23 cellular contexts compared by ENCODE assay signal in the genomic region with DNA sequence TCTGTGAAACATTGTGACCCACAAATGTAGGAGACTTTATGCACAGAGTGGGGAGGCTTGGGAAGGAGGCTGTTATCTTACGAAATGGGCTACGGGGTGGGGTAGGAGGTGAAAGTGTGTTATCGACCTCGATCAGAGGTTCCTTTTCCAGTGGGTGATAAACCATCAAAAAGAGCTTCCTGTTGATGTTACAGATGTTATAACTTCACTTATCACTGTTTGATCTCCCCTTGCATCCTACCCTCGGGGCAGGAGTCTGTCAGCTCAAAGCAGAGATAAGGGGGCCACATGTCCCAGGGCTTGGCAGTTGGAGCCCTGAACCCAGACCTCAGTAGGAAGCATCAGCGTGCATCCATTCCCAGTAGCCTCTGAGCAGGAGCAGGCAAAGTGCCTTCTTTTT. TPM values are rescaled to one million over a fixed set of nuclear protein-coding genes. Genes with fewer than 3 reads are reported as not detected.
DNase-seq lines count a peak whose midpoint lies in the region; ATAC-seq, FAIRE-seq and TF ChIP-seq lines count a peak whose summit lies in the region.
"Had no signal": no experiment of that assay in that cellular context is flagged by ENCODE, and none has a peak within 500 bp of the region (broad histone marks: within the 10 kb centered on the region; RNA-seq: fewer than 3 reads in every experiment).

No MANE protein-coding gene starts in this region.

- H3K4me3 Mint-ChIP-seq in activated CD4-positive, alpha-beta T cell treated with anti-CD3 and anti-CD28 coated beads, Interleukin-2, amount 10 ng/mL, durations not matched to agents 7 days and 5 days: peak overlapping the region; percentile 17
- H3K4me3 Mint-ChIP-seq in activated CD4-positive, alpha-beta T cell treated with anti-CD3 and anti-CD28 coated beads for 36 hours: no peak overlapping the region
- peak overlapping the region; percentile 26 for H3K4me3 Mint-ChIP-seq in T-helper 17 cell
- peak overlapping the region in 9 of 10 donors; percentile 8 to 52 (median 43) for H3K4me3 Mint-ChIP-seq in naive thymus-derived CD4-positive, alpha-beta T cell

- H3K9me3 ChIP-seq in T-helper 17 cell (ENCODE audit: control insufficient read depth, low read length, poor library complexity, severe bottlenecking) (no peaks in the 10 kb centered on the region), kidney (ENCODE audit: control insufficient read depth in 1 of 2, low read length in 2 of 2) (no peaks in the 10 kb centered on the region)
- H3K9me3 ChIP-seq in naive thymus-derived CD4-positive, alpha-beta T cell (ENCODE audit: control insufficient read depth in 2 of 3, low read length in 3 of 3): no peaks in the 10 kb centered on the region
- H3K9me3 ChIP-seq: breast epithelium, heart right ventricle, left lung, suprapubic skin had no signal

- peaks cover 33% of the 10 kb centered on the region for H3K27me3 Mint-ChIP-seq in activated CD4-positive, alpha-beta T cell treated with anti-CD3 and anti-CD28 coated beads, Interleukin-2, amount 10 ng/mL, durations not matched to agents 7 days and 5 days
- H3K27me3 Mint-ChIP-seq in activated CD4-positive, alpha-beta T cell treated with anti-CD3 and anti-CD28 coated beads for 36 hours: no peaks in the 10 kb centered on the region
- no peaks in the 10 kb centered on the region for H3K27me3 Mint-ChIP-seq in T-helper 17 cell
- peaks cover 0 to 53% (median 0%) of the 10 kb centered on the region in 5 donors for H3K27me3 Mint-ChIP-seq in naive thymus-derived CD4-positive, alpha-beta T cell

- intact Hi-C loops in activated CD4-positive, alpha-beta T cell treated with anti-CD3 and anti-CD28 coated beads for 36 hours (cut with DNase I, micrococcal nuclease): no loop called here
- intact Hi-C loops in naive thymus-derived CD4-positive, alpha-beta T cell (cut with micrococcal nuclease): no loop called here
- intact Hi-C loops in kidney (cut with DNase I): no loop called here

- H3K4me1 ChIP-seq in naive thymus-derived CD4-positive, alpha-beta T cell (ENCODE audit: control insufficient read depth in 2 of 2, insufficient read depth in 2 of 2, low read length in 2 of 2): peaks cover 11% of the 10 kb centered on the region in 2 donors
- no peaks in the 10 kb centered on the region for H3K4me1 ChIP-seq in kidney (ENCODE audit: control insufficient read depth in 1 of 2, insufficient read depth in 1 of 2, low read depth in 1 of 2, low read length in 2 of 2)
- H3K4me1 ChIP-seq: breast epithelium, left lung had no signal

- H3K4me3 ChIP-seq in naive thymus-derived CD4-positive, alpha-beta T cell (ENCODE audit: low read length): no peak overlapping the region
- H3K4me3 ChIP-seq in kidney (ENCODE audit: low read length in 2 of 2): no peak overlapping the region
- H3K4me3 ChIP-seq: breast epithelium, heart right ventricle, left lung, suprapubic skin had no signal

- H3K27me3 ChIP-seq in naive thymus-derived CD4-positive, alpha-beta T cell (ENCODE audit: control insufficient read depth in 2 of 2, insufficient read depth in 2 of 2, low read length in 2 of 2): no peaks in the 10 kb centered on the region
- H3K27me3 ChIP-seq: breast epithelium, left lung, suprapubic skin had no signal

- H3K4me1 Mint-ChIP-seq in activated CD4-positive, alpha-beta T cell treated with anti-CD3 and anti-CD28 coated beads, Interleukin-2, amount 10 ng/mL, durations not matched to agents 7 days and 5 days: peaks cover 29% of the 10 kb centered on the region
- peaks cover 17% of the 10 kb centered on the region for H3K4me1 Mint-ChIP-seq in activated CD4-positive, alpha-beta T cell treated with anti-CD3 and anti-CD28 coated beads for 36 hours
- peaks cover 34% of the 10 kb centered on the region for H3K4me1 Mint-ChIP-seq in T-helper 17 cell
- H3K4me1 Mint-ChIP-seq in naive thymus-derived CD4-positive, alpha-beta T cell: peaks cover 14 to 19% (median 17%) of the 10 kb centered on the region in 7 donors

- peak; percentile 24 for DNase-seq in activated CD4-positive, alpha-beta T cell treated with anti-CD3 and anti-CD28 coated beads, Interleukin-2, amount 10 ng/mL, durations not matched to agents 7 days and 5 days
- DNase-seq in activated CD4-positive, alpha-beta T cell treated with anti-CD3 and anti-CD28 coated beads for 36 hours: no peak
- DNase-seq in KBM-7 (peak; percentile 97), T-helper 17 cell (no peak), dedifferentiated amniotic fluid mesenchymal stem cell (ENCODE audit: extremely low spot score) (no peak), kidney (no peak)
- peak in 1 of 9 donors; percentile 6 for DNase-seq in naive thymus-derived CD4-positive, alpha-beta T cell
- DNase-seq: activated CD4-positive, alpha-beta T cell treated with anti-CD3 and anti-CD28 coated beads for 1 hour; cortex of kidney; heart right ventricle; left lung; NCI-H146; SHP77; T-helper 9 cell had no signal

- POLR2A ChIA-PET in activated CD4-positive, alpha-beta T cell treated with anti-CD3 and anti-CD28 coated beads, Interleukin-2, amount 10 ng/mL, durations not matched to agents 7 days and 5 days (lab: Charles Lee): no interaction called here
- POLR2A ChIA-PET in activated CD4-positive, alpha-beta T cell treated with anti-CD3 and anti-CD28 coated beads for 36 hours (lab: Charles Lee): no interaction called here
- POLR2A ChIA-PET in naive thymus-derived CD4-positive, alpha-beta T cell (lab: Charles Lee): no interaction called here

- in situ Hi-C loops in KBM-7 (cut with MboI; ENCODE audit: low pct_unique_long_range_greater_than_20kb, low sequenced_read_pairs): no loop called here

- H3K36me3 ChIP-seq in naive thymus-derived CD4-positive, alpha-beta T cell (ENCODE audit: control insufficient read depth in 2 of 3, insufficient read depth in 3 of 3, low read length in 3 of 3): no peaks in the 10 kb centered on the region
- no peaks in the 10 kb centered on the region for H3K36me3 ChIP-seq in kidney (ENCODE audit: control insufficient read depth in 1 of 2, insufficient read depth in 2 of 2, low read length in 2 of 2)
- H3K36me3 ChIP-seq: breast epithelium, heart right ventricle, left lung, suprapubic skin had no signal

- no peak overlapping the region for H3K27ac ChIP-seq in naive thymus-derived CD4-positive, alpha-beta T cell (ENCODE audit: low read depth, low read length)
- no peak overlapping the region for H3K27ac ChIP-seq in kidney (ENCODE audit: low read depth in 2 of 2, low read length in 2 of 2)
- H3K27ac ChIP-seq: breast epithelium, heart right ventricle, left lung, suprapubic skin had no signal

- TF ChIP-seq CTCF in kidney (IDR thresholded peaks at IDR 0.05; ENCODE audit: borderline replicate concordance, extremely low read depth, insufficient read depth): no peak

- H3K9me3 Mint-ChIP-seq in activated CD4-positive, alpha-beta T cell treated with anti-CD3 and anti-CD28 coated beads, Interleukin-2, amount 10 ng/mL, durations not matched to agents 7 days and 5 days: no peaks in the 10 kb centered on the region
- no peaks in the 10 kb centered on the region for H3K9me3 Mint-ChIP-seq in activated CD4-positive, alpha-beta T cell treated with anti-CD3 and anti-CD28 coated beads for 36 hours (ENCODE audit: low read depth)
- no peaks in the 10 kb centered on the region for H3K9me3 Mint-ChIP-seq in naive thymus-derived CD4-positive, alpha-beta T cell

- CTCF ChIA-PET in activated CD4-positive, alpha-beta T cell treated with anti-CD3 and anti-CD28 coated beads, Interleukin-2, amount 10 ng/mL, durations not matched to agents 7 days and 5 days (lab: Charles Lee): interaction anchor here (0.9 kb wide), 1 partner anchor 82 kb away, joined by 4 read pairs; no protein-coding TSS in a partner anchor
- CTCF ChIA-PET in activated CD4-positive, alpha-beta T cell treated with anti-CD3 and anti-CD28 coated beads for 36 hours (lab: Charles Lee): interaction anchor here (0.9 to 1.0 kb wide), 3 partner anchors 11 to 27 kb away, joined by 3 read pairs; no protein-coding TSS in a partner anchor
- CTCF ChIA-PET in naive thymus-derived CD4-positive, alpha-beta T cell (lab: Charles Lee): interaction anchor here (1.1 kb wide), 1 partner anchor 50 kb away, joined by 6 read pairs; no protein-coding TSS in a partner anchor

- no peak for ATAC-seq in activated CD4-positive, alpha-beta T cell treated with anti-CD3 and anti-CD28 coated beads for 36 hours
- ATAC-seq in T-helper 17 cell (peak; percentile 49), HG03571 (IDR thresholded peaks at IDR 0.05; ENCODE audit: unreplicated experiment) (no peak)
- peak; percentile 16 for ATAC-seq in naive thymus-derived CD4-positive, alpha-beta T cell
- ATAC-seq: heart right ventricle, left lung had no signal

- no peak for FAIRE-seq in kidney (lab: Jason Lieb, UNC)
- FAIRE-seq: H54 had no signal

- peak overlapping the region; percentile 59 for H3K27ac Mint-ChIP-seq in activated CD4-positive, alpha-beta T cell treated with anti-CD3 and anti-CD28 coated beads, Interleukin-2, amount 10 ng/mL, durations not matched to agents 7 days and 5 days
- H3K27ac Mint-ChIP-seq in activated CD4-positive, alpha-beta T cell treated with anti-CD3 and anti-CD28 coated beads for 36 hours: no peak overlapping the region
- H3K27ac Mint-ChIP-seq in T-helper 17 cell: no peak overlapping the region
- H3K27ac Mint-ChIP-seq in naive thymus-derived CD4-positive, alpha-beta T cell: peak overlapping the region in 2 of 9 donors; percentile 6 to 7
- H3K27ac Mint-ChIP-seq: progenitor cell of endocrine pancreas had no signal

- no peak overlapping the region for H3K9ac ChIP-seq in kidney (ENCODE audit: low read length in 2 of 2)

- no peaks in the 10 kb centered on the region for H3K36me3 Mint-ChIP-seq in activated CD4-positive, alpha-beta T cell treated with anti-CD3 and anti-CD28 coated beads, Interleukin-2, amount 10 ng/mL, durations not matched to agents 7 days and 5 days (ENCODE audit: low read depth)
- H3K36me3 Mint-ChIP-seq in activated CD4-positive, alpha-beta T cell treated with anti-CD3 and anti-CD28 coated beads for 36 hours (ENCODE audit: low read depth): no peaks in the 10 kb centered on the region
- H3K36me3 Mint-ChIP-seq in T-helper 17 cell (ENCODE audit: low read depth): no peaks in the 10 kb centered on the region
- no peaks in the 10 kb centered on the region for H3K36me3 Mint-ChIP-seq in naive thymus-derived CD4-positive, alpha-beta T cell
- H3K36me3 Mint-ChIP-seq: CD14-positive monocyte had no signal

RNA-seq across cellular contexts. Expression of a gene that starts 27.4 kb away (rescaled TPM):
- total RNA-seq in activated CD4-positive, alpha-beta T cell treated with anti-CD3 and anti-CD28 coated beads, Interleukin-2, amount 10 ng/mL, durations not matched to agents 7 days and 5 days: not detected
- total RNA-seq in activated CD4-positive, alpha-beta T cell treated with anti-CD3 and anti-CD28 coated beads for 36 hours: not detected
- total RNA-seq in T-helper 17 cell: under 1 TPM in 1 of 2 donors, not detected in 1; 0.50 TPM
- total RNA-seq in naive thymus-derived CD4-positive, alpha-beta T cell: 1 to 10 TPM in 2 of 5 experiments, under 1 TPM in 2, not detected in 1; 0.22 to 2.8 (median 0.72) TPM
- not detected for polyA plus RNA-seq in naive thymus-derived CD4-positive, alpha-beta T cell
- 39.5 TPM for total RNA-seq in kidney
- polyA plus RNA-seq in kidney (ENCODE audit: insufficient read depth, low read depth, low replicate concordance): 10.2 TPM
- total RNA-seq: M059J, mononuclear cell, progenitor cell of endocrine pancreas had no signal
- polyA plus RNA-seq: CD14-positive monocyte, neural cell had no signal

RNA-seq across cellular contexts. Expression of a gene that starts 36.8 kb away (rescaled TPM):
- not detected for total RNA-seq in activated CD4-positive, alpha-beta T cell treated with anti-CD3 and anti-CD28 coated beads, Interleukin-2, amount 10 ng/mL, durations not matched to agents 7 days and 5 days
- total RNA-seq in activated CD4-positive, alpha-beta T cell treated with anti-CD3 and anti-CD28 coated beads for 36 hours: not detected
- total RNA-seq in T-helper 17 cell (not detected), kidney (0.69 TPM)
- total RNA-seq in naive thymus-derived CD4-positive, alpha-beta T cell: under 1 TPM in 1 of 5 experiments, not detected in 4; 0.27 TPM
- not detected for polyA plus RNA-seq in naive thymus-derived CD4-positive, alpha-beta T cell
- polyA plus RNA-seq in kidney (ENCODE audit: insufficient read depth, low read depth, low replicate concordance): not detected
- total RNA-seq: breast epithelium, heart right ventricle, left lung, M059J, mononuclear cell, suprapubic skin had no signal
- polyA plus RNA-seq: CD14-positive monocyte, heart right ventricle, neural cell had no signal

RNA-seq across cellular contexts. Expression of a gene that starts 56.7 kb away (rescaled TPM):
- total RNA-seq in activated CD4-positive, alpha-beta T cell treated with anti-CD3 and anti-CD28 coated beads, Interleukin-2, amount 10 ng/mL, durations not matched to agents 7 days and 5 days: not detected
- total RNA-seq in activated CD4-positive, alpha-beta T cell treated with anti-CD3 and anti-CD28 coated beads for 36 hours: not detected
- total RNA-seq in T-helper 17 cell: not detected
- not detected for total RNA-seq in naive thymus-derived CD4-positive, alpha-beta T cell
- not detected for polyA plus RNA-seq in naive thymus-derived CD4-positive, alpha-beta T cell
- total RNA-seq in kidney: 1.6 TPM
- polyA plus RNA-seq in kidney (ENCODE audit: insufficient read depth, low read depth, low replicate concordance): not detected
- total RNA-seq: heart right ventricle, M059J, mononuclear cell, suprapubic skin had no signal
- polyA plus RNA-seq: CD14-positive monocyte, neural cell had no signal

Comparison
In these comparisons a context has a peak if more than half of its experiments do, and no peak if none do; other contexts are left out.
1. DNase-seq: peak in activated CD4-positive, alpha-beta T cell treated with anti-CD3 and anti-CD28 coated beads, Interleukin-2, amount 10 ng/mL, durations not matched to agents 7 days and 5 days (single experiment) and KBM-7 (single experiment); none in activated CD4-positive, alpha-beta T cell treated with anti-CD3 and anti-CD28 coated beads for 36 hours (single experiment), T-helper 17 cell (0 of 3), dedifferentiated amniotic fluid mesenchymal stem cell (single experiment) and kidney (single experiment).
2. ATAC-seq: peak in T-helper 17 cell (single experiment) and naive thymus-derived CD4-positive, alpha-beta T cell (single experiment); none in activated CD4-positive, alpha-beta T cell treated with anti-CD3 and anti-CD28 coated beads for 36 hours (single experiment) and HG03571 (single experiment).
3. RNA of a gene that starts 27.4 kb away (total RNA-seq): 39.5 TPM in kidney (single experiment); 0.50 TPM in T-helper 17 cell, 0.22 to 2.8 TPM in naive thymus-derived CD4-positive, alpha-beta T cell, not detected in activated CD4-positive, alpha-beta T cell treated with anti-CD3 and anti-CD28 coated beads for 36 hours and not detected in activated CD4-positive, alpha-beta T cell treated with anti-CD3 and anti-CD28 coated beads, Interleukin-2, amount 10 ng/mL, durations not matched to agents 7 days and 5 days; every median in the first group is over 10 times any median in the second.